Comparison of ENCODE assay signal across 8 cellular contexts in genomic region chr7:155206286-155207020, GRCh38.
DNase-seq lines count a peak whose midpoint lies in the region; TF ChIP-seq lines count a peak whose summit lies in the region.

No MANE protein-coding gene starts in this region.

- H3K36me3 Mint-ChIP-seq in endodermal cell (ENCODE audit: low read depth), result no peaks in the 10 kb centered on the region

- no peak overlapping the region for H3K9ac ChIP-seq in endodermal cell (ENCODE audit: extremely low read depth, low read length, poor library complexity, severe bottlenecking)

- H3K9me3 ChIP-seq in endodermal cell (ENCODE audit: control insufficient read depth, low read length), result no peaks in the 10 kb centered on the region

- no peak overlapping the region for H3K27ac ChIP-seq in endodermal cell (ENCODE audit: low read depth, low read length)

- no peaks in the 10 kb centered on the region for H3K4me1 Mint-ChIP-seq in endodermal cell

- H3K9me3 Mint-ChIP-seq in endodermal cell, result peaks cover 6% of the 10 kb centered on the region

- no peak overlapping the region for H3K27ac Mint-ChIP-seq in endodermal cell

- peaks cover 2% of the 10 kb centered on the region for H3K27me3 Mint-ChIP-seq in endodermal cell (ENCODE audit: insufficient read depth)

- H3K4me1 ChIP-seq in endodermal cell (ENCODE audit: control insufficient read depth, insufficient read depth, low read length), result no peaks in the 10 kb centered on the region

- 79 to 81% methylated on average over 14 to 21 of the region's 21 CpGs for WGBS in endodermal cell (ENCODE audit: insufficient coverage in 1 of 2, insufficient read length in 1 of 2), 2 experiments

- H3K36me3 ChIP-seq in H7 (replicated peaks; ENCODE audit: control insufficient read depth, insufficient read depth, low read length) (no peaks in the 10 kb centered on the region), endodermal cell (ENCODE audit: control insufficient read depth, insufficient read depth, low read length) (no peaks in the 10 kb centered on the region)

- DNase-seq in GF-D8 (lab: John Stamatoyannopoulos, UW), result peak; percentile 92
- DNase-seq in H7, result peak; percentile 22
- peak; percentile 86 for DNase-seq in NOMO-1 treated with DMSO at 0.1 percent for 48 hours (lab: John Stamatoyannopoulos, UW; ENCODE audit: unreplicated experiment)
- DNase-seq in activated T-cell treated with anti-CD3 and anti-CD28 coated beads for 48 hours (ENCODE audit: low read depth), result peak; percentile 65
- DNase-seq in fibroblast of the conjunctiva (ENCODE audit: low read depth), result peak; percentile 53
- peak; percentile 41 for DNase-seq in retinal pigment epithelial cell (ENCODE audit: low read depth)
- DNase-seq in HPDE6-E6E7 (ENCODE audit: extremely low spot score), result no peak
- no peak for DNase-seq in endodermal cell

- TF ChIP-seq CTCF in retinal pigment epithelial cell (conservative IDR thresholded peaks at IDR 0.05; ENCODE audit: low read depth, low read length) (no peak), endodermal cell (conservative IDR thresholded peaks at IDR 0.05) (no peak)

- no peak overlapping the region for H3K4me3 ChIP-seq in H7 (ENCODE audit: insufficient read depth, low read depth, low read length)
- no peak overlapping the region for H3K4me3 ChIP-seq in retinal pigment epithelial cell (ENCODE audit: low read length)
- H3K4me3 ChIP-seq in endodermal cell (ENCODE audit: low read length), result no peak overlapping the region

- H3K27me3 ChIP-seq in H7 (ENCODE audit: control insufficient read depth, insufficient read depth, low read length) (no peaks in the 10 kb centered on the region), endodermal cell (ENCODE audit: control insufficient read depth, insufficient read depth, low read length, poor library complexity, severe bottlenecking) (no peaks in the 10 kb centered on the region)

- H3K4me3 Mint-ChIP-seq in endodermal cell, result no peak overlapping the region

Comparison
In these comparisons a context has a peak if more than half of its experiments do, and no peak if none do; other contexts are left out.
1. DNase-seq: peak in GF-D8 (single experiment), H7 (single experiment), NOMO-1 treated with DMSO at 0.1 percent for 48 hours (single experiment), activated T-cell treated with anti-CD3 and anti-CD28 coated beads for 48 hours (single experiment), fibroblast of the conjunctiva (single experiment) and retinal pigment epithelial cell (single experiment); none in HPDE6-E6E7 (single experiment) and endodermal cell (single experiment).